8 cellular contexts compared by ENCODE assay signal in genomic region chr1:17538428-17539130, GRCh38. TPM values are rescaled to one million over a fixed set of nuclear protein-coding genes. Genes with fewer than 3 reads are reported as not detected.
DNase-seq lines count a peak whose midpoint lies in the region; ATAC-seq and TF ChIP-seq lines count a peak whose summit lies in the region.

No MANE protein-coding gene starts in this region.

- no peak for TF ChIP-seq CTCF in colonic mucosa (IDR thresholded peaks at IDR 0.05)
- TF ChIP-seq CTCF in mucosa of descending colon (IDR thresholded peaks at IDR 0.05): no peak
- no peak for TF ChIP-seq CTCF in vagina (IDR thresholded peaks at IDR 0.05)

- H3K36me3 ChIP-seq in colonic mucosa: no peaks in the 10 kb centered on the region
- H3K36me3 ChIP-seq in mucosa of descending colon (ENCODE audit: low read depth): no peaks in the 10 kb centered on the region
- H3K36me3 ChIP-seq in vagina: no peaks in the 10 kb centered on the region

- no peaks in the 10 kb centered on the region for H3K9me3 Mint-ChIP-seq in activated T-helper 2 cell treated with anti-CD3 and anti-CD28 coated beads, Interferon-gamma antibody, Interleukin-2, Interleukin-4, amounts not matched to agents 10 μg/mL and 5 μg/mL and 100 μg/mL, durations not matched to agents 14 hours and 24 hours and 36 hours

- H3K27me3 ChIP-seq in colonic mucosa (no peaks in the 10 kb centered on the region), vagina (no peaks in the 10 kb centered on the region)

- no peak overlapping the region for H3K27ac Mint-ChIP-seq in activated T-helper 2 cell treated with anti-CD3 and anti-CD28 coated beads, Interferon-gamma antibody, Interleukin-2, Interleukin-4, amounts not matched to agents 10 μg/mL and 5 μg/mL and 100 μg/mL, durations not matched to agents 14 hours and 24 hours and 36 hours

- peak overlapping the region; percentile 75 to 78 for H3K9ac ChIP-seq in colonic mucosa (ENCODE audit: low read depth in 2 of 2, low read length in 2 of 2)

- no peaks in the 10 kb centered on the region for H3K36me3 Mint-ChIP-seq in activated T-helper 2 cell treated with anti-CD3 and anti-CD28 coated beads, Interferon-gamma antibody, Interleukin-2, Interleukin-4, amounts not matched to agents 10 μg/mL and 5 μg/mL and 100 μg/mL, durations not matched to agents 14 hours and 24 hours and 36 hours (ENCODE audit: low read depth)

- H3K4me1 Mint-ChIP-seq in activated T-helper 2 cell treated with anti-CD3 and anti-CD28 coated beads, Interferon-gamma antibody, Interleukin-2, Interleukin-4, amounts not matched to agents 10 μg/mL and 5 μg/mL and 100 μg/mL, durations not matched to agents 14 hours and 24 hours and 36 hours (ENCODE audit: low read depth): no peaks in the 10 kb centered on the region

- ATAC-seq in Right ventricle myocardium inferior: peak; percentile 26
- peak; percentile 4 for ATAC-seq in mucosa of descending colon
- no peak for ATAC-seq in HG03108 (IDR thresholded peaks at IDR 0.05; ENCODE audit: unreplicated experiment)

- peaks cover 30% of the 10 kb centered on the region for H3K27me3 Mint-ChIP-seq in activated T-helper 2 cell treated with anti-CD3 and anti-CD28 coated beads, Interferon-gamma antibody, Interleukin-2, Interleukin-4, amounts not matched to agents 10 μg/mL and 5 μg/mL and 100 μg/mL, durations not matched to agents 14 hours and 24 hours and 36 hours (ENCODE audit: low read depth)

- H3K9me3 ChIP-seq in colonic mucosa (no peaks in the 10 kb centered on the region), mucosa of descending colon (no peaks in the 10 kb centered on the region), vagina (no peaks in the 10 kb centered on the region)

- no peak for TF ChIP-seq POLR2A in vagina (IDR thresholded peaks at IDR 0.05)

- intact Hi-C loops in Right ventricle myocardium inferior (cut with DNase I) (loop anchor here (2.0 kb wide), 1 partner anchor 50 kb away; no protein-coding TSS in a partner anchor), cardiac septum (cut with DNase I) (no loop called here), colonic mucosa (cut with DNase I) (no loop called here), mucosa of descending colon (cut with DNase I, micrococcal nuclease) (no loop called here), vagina (cut with DNase I) (no loop called here)
- intact Hi-C loops in activated T-helper 2 cell treated with anti-CD3 and anti-CD28 coated beads, Interferon-gamma antibody, Interleukin-2, Interleukin-4, amounts not matched to agents 10 μg/mL and 5 μg/mL and 100 μg/mL, durations not matched to agents 14 hours and 24 hours and 36 hours (cut with micrococcal nuclease): no loop called here

- H3K4me3 ChIP-seq in colonic mucosa: no peak overlapping the region
- no peak overlapping the region for H3K4me3 ChIP-seq in mucosa of descending colon
- H3K4me3 ChIP-seq in vagina: peak overlapping the region in 1 of 2 donors; percentile 79

- H3K27ac ChIP-seq in colonic mucosa (peak overlapping the region; percentile 57), vagina (peak overlapping the region; percentile 92)

- H3K4me3 Mint-ChIP-seq in activated T-helper 2 cell treated with anti-CD3 and anti-CD28 coated beads, Interferon-gamma antibody, Interleukin-2, Interleukin-4, amounts not matched to agents 10 μg/mL and 5 μg/mL and 100 μg/mL, durations not matched to agents 14 hours and 24 hours and 36 hours (ENCODE audit: low read depth): no peak overlapping the region

- H3K4me1 ChIP-seq in colonic mucosa (peaks cover 5% of the 10 kb centered on the region), mucosa of descending colon (ENCODE audit: low read depth) (peaks cover 35% of the 10 kb centered on the region), vagina (peaks cover 48% of the 10 kb centered on the region)

- DNase-seq in Right ventricle myocardium inferior (ENCODE audit: missing footprints): no peak
- DNase-seq in cardiac septum (ENCODE audit: low spot score): no peak
- DNase-seq in colonic mucosa: peak; percentile 66
- DNase-seq in mucosa of descending colon: peak in 2 of 3 donors; percentile 63 to 66
- DNase-seq in vagina (ENCODE audit: extremely low spot score in 2 of 2): no peak
- no peak for DNase-seq in activated T-helper 2 cell treated with anti-CD3 and anti-CD28 coated beads, Interferon-gamma antibody, Interleukin-2, Interleukin-4, amounts not matched to agents 10 μg/mL and 5 μg/mL and 100 μg/mL, durations not matched to agents 14 hours and 24 hours and 36 hours (ENCODE audit: low spot score)
- no peak for DNase-seq in kidney glomerular epithelial cell (lab: John Stamatoyannopoulos, UW)

RNA-seq across cellular contexts. Expression of gene ARHGEF10L, which starts 0.9 kb away (rescaled TPM):
- 59.9 TPM for total RNA-seq in Right ventricle myocardium inferior
- total RNA-seq in cardiac septum: 59.8 TPM
- total RNA-seq in colonic mucosa: 100 to 1,000 TPM in 1 of 2 donors, 10 to 100 TPM in 1; 77.5 to 133 TPM
- 100 to 1,000 TPM in 2 of 3 donors, 10 to 100 TPM in 1; 87.6 to 146 (median 144) TPM for total RNA-seq in mucosa of descending colon
- total RNA-seq in vagina: 75.6 TPM
- 0.05 TPM in 1 of 2 replicates, not detected in the other for total RNA-seq in activated T-helper 2 cell treated with anti-CD3 and anti-CD28 coated beads, Interferon-gamma antibody, Interleukin-2, Interleukin-4, amounts not matched to agents 10 μg/mL and 5 μg/mL and 100 μg/mL, durations not matched to agents 14 hours and 24 hours and 36 hours

Comparison
In these comparisons a context has a peak if more than half of its experiments do, and no peak if none do; other contexts are left out.
1. DNase-seq: peak in colonic mucosa (single experiment) and mucosa of descending colon (2 of 3); none in Right ventricle myocardium inferior (single experiment), cardiac septum (single experiment), vagina (0 of 2), activated T-helper 2 cell treated with anti-CD3 and anti-CD28 coated beads, Interferon-gamma antibody, Interleukin-2, Interleukin-4, amounts not matched to agents 10 μg/mL and 5 μg/mL and 100 μg/mL, durations not matched to agents 14 hours and 24 hours and 36 hours (single experiment) and kidney glomerular epithelial cell (single experiment).
2. RNA of gene ARHGEF10L, which starts 0.9 kb away (total RNA-seq): 87.6 to 146 TPM in mucosa of descending colon, 77.5 to 133 TPM in colonic mucosa, 75.6 TPM in vagina (single experiment), 59.9 TPM in Right ventricle myocardium inferior (single experiment) and 59.8 TPM in cardiac septum (single experiment); 0.05 TPM in activated T-helper 2 cell treated with anti-CD3 and anti-CD28 coated beads, Interferon-gamma antibody, Interleukin-2, Interleukin-4, amounts not matched to agents 10 μg/mL and 5 μg/mL and 100 μg/mL, durations not matched to agents 14 hours and 24 hours and 36 hours; every median in the first group is over 10 times any median in the second.